5 cellular contexts compared by ENCODE assay signal in genomic region chr11:100636536-100636935, GRCh38.
"Had no signal": no experiment of that assay in that cellular context is flagged by ENCODE, and none has a peak within 500 bp of the region (broad histone marks: within the 10 kb centered on the region; RNA-seq: fewer than 3 reads in every experiment).

No MANE protein-coding gene starts in this region.

- H3K4me3 Mint-ChIP-seq: GM23338, H9 had no signal

- ATAC-seq: GM23338, K562 had no signal

- H3K9me3 Mint-ChIP-seq: GM23338, H9 had no signal

- H3K27ac Mint-ChIP-seq: GM23338, H9 had no signal

- DNase-seq: H9, HCEC 1CT, IMR-90 had no signal
